25 cellular contexts compared by ENCODE assay signal in genomic region chr20:58697201-58697866, GRCh38. TPM values are rescaled to one million over a fixed set of nuclear protein-coding genes. Genes with fewer than 3 reads are reported as not detected.
DNase-seq lines count a peak whose midpoint lies in the region; ATAC-seq, FAIRE-seq and TF ChIP-seq lines count a peak whose summit lies in the region.
"Had no signal": no experiment of that assay in that cellular context is flagged by ENCODE, and none has a peak within 500 bp of the region (broad histone marks: within the 10 kb centered on the region; RNA-seq: fewer than 3 reads in every experiment).

No MANE protein-coding gene starts in this region.

- ATAC-seq in IMR-90 (ENCODE audit: low read depth), result no peak
- ATAC-seq in HG02970 (IDR thresholded peaks at IDR 0.05; ENCODE audit: low FRiP score, unreplicated experiment), result no peak
- ATAC-seq: activated CD4-positive, CD25-positive, alpha-beta regulatory T cell treated with anti-CD3 and anti-CD28 coated beads, Interleukin-2, amount 50 U/mL, for 24 hours; activated CD8-positive, alpha-beta T cell treated with anti-CD3 and anti-CD28 coated beads for 36 hours had no signal

- no TSS peak for BruUV-seq in IMR-90 (replicated peaks; lab: Mats Ljungman, UMichigan)

- H3K36me3 ChIP-seq in IMR-90 (ENCODE audit: control insufficient read depth, insufficient read depth, low read length) (peaks cover 30% of the 10 kb centered on the region), endodermal cell (ENCODE audit: control insufficient read depth, insufficient read depth, low read length) (peaks cover 27% of the 10 kb centered on the region), small intestine (ENCODE audit: control insufficient read depth in 2 of 2, insufficient read depth in 2 of 2, low read length in 2 of 2) (peaks cover 2 to 8% of the 10 kb centered on the region in 2 donors)

- H3K4me1 ChIP-seq in IMR-90 (ENCODE audit: control insufficient read depth, insufficient read depth, low read length), result peaks cover 14% of the 10 kb centered on the region
- H3K4me1 ChIP-seq in endodermal cell (ENCODE audit: control insufficient read depth, insufficient read depth, low read length), result no peaks in the 10 kb centered on the region
- H3K4me1 ChIP-seq in small intestine (ENCODE audit: control insufficient read depth in 2 of 2, insufficient read depth in 1 of 2, low read depth in 1 of 2, low read length in 1 of 2), result peaks cover 6 to 7% of the 10 kb centered on the region in 2 donors

- H3K14ac ChIP-seq in IMR-90 (replicated peaks; ENCODE audit: low read depth, low read length), result no peak overlapping the region

- H3K27me3 ChIP-seq in IMR-90 (ENCODE audit: control insufficient read depth, insufficient read depth, low read length), result no peaks in the 10 kb centered on the region
- H3K27me3 ChIP-seq in endodermal cell (ENCODE audit: control insufficient read depth, insufficient read depth, low read length, poor library complexity, severe bottlenecking), result no peaks in the 10 kb centered on the region
- no peaks in the 10 kb centered on the region for H3K27me3 ChIP-seq in small intestine (ENCODE audit: control insufficient read depth in 2 of 2, insufficient read depth in 2 of 2, low read length in 2 of 2)
- H3K27me3 ChIP-seq: ascending aorta had no signal

- no peak overlapping the region for H3K56ac ChIP-seq in IMR-90 (ENCODE audit: extremely low read depth, insufficient read depth, low read length)

- H3K27ac Mint-ChIP-seq in activated T-cell treated with anti-CD3 and anti-CD28 coated beads, Interleukin-2, amount 50 U/mL, for 24 hours, result no peak overlapping the region
- H3K27ac Mint-ChIP-seq in endodermal cell, result no peak overlapping the region
- H3K27ac Mint-ChIP-seq: activated CD8-positive, alpha-beta T cell treated with anti-CD3 and anti-CD28 coated beads for 36 hours; activated naive CD8-positive, alpha-beta T cell treated with anti-CD3 and anti-CD28 coated beads for 36 hours had no signal

- H3K23ac ChIP-seq in IMR-90 (ENCODE audit: low read depth, low read length), result no peak overlapping the region

- H3K4me3 ChIP-seq in IMR-90 (ENCODE audit: insufficient read depth, low read depth, low read length), result no peak overlapping the region
- H3K4me3 ChIP-seq in endodermal cell (ENCODE audit: low read length), result no peak overlapping the region
- no peak overlapping the region for H3K4me3 ChIP-seq in small intestine (ENCODE audit: low read depth in 1 of 2, low read length in 2 of 2)
- H3K4me3 ChIP-seq: ascending aorta, smooth muscle cell had no signal

- H4K5ac ChIP-seq in IMR-90 (ENCODE audit: low read depth, low read length), result no peak overlapping the region

- TF ChIP-seq CTCF in IMR-90 (conservative IDR thresholded peaks at IDR 0.05; ENCODE audit: low read depth, low read length) (no peak), endodermal cell (conservative IDR thresholded peaks at IDR 0.05) (no peak)

- H3K4me1 Mint-ChIP-seq in activated T-cell treated with anti-CD3 and anti-CD28 coated beads, Interleukin-2, amount 50 U/mL, for 24 hours (ENCODE audit: low read depth), result peaks cover 18% of the 10 kb centered on the region
- peaks cover 10% of the 10 kb centered on the region for H3K4me1 Mint-ChIP-seq in endodermal cell

- H3K27me3 Mint-ChIP-seq in activated T-cell treated with anti-CD3 and anti-CD28 coated beads, Interleukin-2, amount 50 U/mL, for 24 hours, result no peaks in the 10 kb centered on the region
- no peaks in the 10 kb centered on the region for H3K27me3 Mint-ChIP-seq in endodermal cell (ENCODE audit: insufficient read depth)
- H3K27me3 Mint-ChIP-seq: activated CD8-positive, alpha-beta T cell treated with anti-CD3 and anti-CD28 coated beads for 36 hours; activated naive CD8-positive, alpha-beta T cell treated with anti-CD3 and anti-CD28 coated beads for 36 hours had no signal

- no peak overlapping the region for H2BK15ac ChIP-seq in IMR-90 (ENCODE audit: low read depth, low read length)

- H2AK9ac ChIP-seq in IMR-90 (replicated peaks; ENCODE audit: low read depth, low read length, poor library complexity), result peak overlapping the region; percentile 0

- no peak overlapping the region for H4K8ac ChIP-seq in IMR-90 (ENCODE audit: low read depth in 2 of 2, low read length in 2 of 2)

- H2AK5ac ChIP-seq in IMR-90 (ENCODE audit: low read depth, low read length), result no peak overlapping the region

- dilution Hi-C loops in IMR-90 (cut with HindIII; ENCODE audit: low sequenced_read_pairs, unreplicated experiment), result no loop called here

- TF ChIP-seq POLR2A in IMR-90 (IDR thresholded peaks at IDR 0.05; ENCODE audit: low read depth, low read length), result no peak

- DNase-seq in activated T-cell treated with anti-CD3 and anti-CD28 coated beads, Interleukin-2, amount 50 U/mL, for 24 hours, result peak; percentile 25
- DNase-seq in activated T-cell treated with anti-CD3 and anti-CD28 coated beads, Interleukin-2, amount 50 U/mL, for 1 hour, result no peak
- DNase-seq in IMR-90 (no peak), endodermal cell (peak; percentile 37), small intestine (peak; percentile 84)
- DNase-seq in activated CD4-positive, CD25-positive, alpha-beta regulatory T cell (lab: John Stamatoyannopoulos, UW), result no peak
- DNase-seq in activated effector memory CD4-positive, alpha-beta T cell treated with anti-CD3 and anti-CD28 coated beads, Interleukin-2, amount 50 U/mL, for 16 hours, result no peak
- DNase-seq: activated CD8-positive, alpha-beta T cell treated with anti-CD3 and anti-CD28 coated beads for 36 hours; activated naive CD8-positive, alpha-beta T cell treated with anti-CD3 and anti-CD28 coated beads for 36 hours; caudate nucleus; glutamatergic neuron; kidney glomerular epithelial cell; NCI-H1092; NCI-H1930; NCI-H446; OCI-M1; SHP77 treated with DMSO at 0.1 percent for 48 hours; substantia nigra; SW 1271 had no signal

- no peak overlapping the region for H3K27ac ChIP-seq in IMR-90 (ENCODE audit: insufficient read depth, low read length)
- no peak overlapping the region for H3K27ac ChIP-seq in endodermal cell (ENCODE audit: low read depth, low read length)
- H3K27ac ChIP-seq in small intestine (ENCODE audit: low read depth in 1 of 2, low read length in 1 of 2), result no peak overlapping the region
- H3K27ac ChIP-seq: ascending aorta had no signal

- 87% methylated on average over 10 of the region's 21 CpGs; no CpG with 5 or more reads in 1 of the 2 experiments for WGBS in IMR-90 (ENCODE audit: extremely low coverage in 2 of 2, insufficient read length in 1 of 2), 2 experiments
- 95% methylated on average over 19 to 21 of the region's 21 CpGs for WGBS in endodermal cell (ENCODE audit: insufficient coverage in 1 of 2, insufficient read length in 1 of 2), 2 experiments
- 34 to 76% (median 46%) methylated on average over 21 of the region's 21 CpGs for WGBS in small intestine, 3 donors

- no peaks in the 10 kb centered on the region for H3K9me3 Mint-ChIP-seq in activated T-cell treated with anti-CD3 and anti-CD28 coated beads, Interleukin-2, amount 50 U/mL, for 24 hours
- no peaks in the 10 kb centered on the region for H3K9me3 Mint-ChIP-seq in endodermal cell
- H3K9me3 Mint-ChIP-seq: activated CD8-positive, alpha-beta T cell treated with anti-CD3 and anti-CD28 coated beads for 36 hours; activated naive CD8-positive, alpha-beta T cell treated with anti-CD3 and anti-CD28 coated beads for 36 hours had no signal

- CTCF ChIA-PET in IMR-90 (lab: Yijun Ruan, JAX), result no interaction called here

- H4K91ac ChIP-seq in IMR-90 (ENCODE audit: insufficient read depth, low read depth, low read length), result no peak overlapping the region

- H3K18ac ChIP-seq in IMR-90 (ENCODE audit: low read depth, low read length), result no peak overlapping the region

- H3K9me3 ChIP-seq in IMR-90 (ENCODE audit: control insufficient read depth, insufficient read depth, low read length) (no peaks in the 10 kb centered on the region), endodermal cell (ENCODE audit: control insufficient read depth, low read length) (no peaks in the 10 kb centered on the region), small intestine (ENCODE audit: control insufficient read depth, low read depth) (no peaks in the 10 kb centered on the region)
- H3K9me3 ChIP-seq: ascending aorta had no signal

- H4K20me1 ChIP-seq in IMR-90 (ENCODE audit: insufficient read depth, low read length), result no peaks in the 10 kb centered on the region

- H2BK120ac ChIP-seq in IMR-90 (ENCODE audit: low read depth, low read length), result no peak overlapping the region

- peaks cover 41% of the 10 kb centered on the region for H3K36me3 Mint-ChIP-seq in activated T-cell treated with anti-CD3 and anti-CD28 coated beads, Interleukin-2, amount 50 U/mL, for 24 hours (ENCODE audit: low read depth)
- H3K36me3 Mint-ChIP-seq in endodermal cell (ENCODE audit: low read depth), result peaks cover 29% of the 10 kb centered on the region
- H3K36me3 Mint-ChIP-seq: activated naive CD8-positive, alpha-beta T cell treated with anti-CD3 and anti-CD28 coated beads for 36 hours had no signal

- TF ChIP-seq RAD21 in IMR-90 (IDR thresholded peaks at IDR 0.05; ENCODE audit: low read length), result no peak

- no peak overlapping the region for H3K4ac ChIP-seq in IMR-90 (ENCODE audit: low read depth, low read length)

- no peak overlapping the region for H2BK5ac ChIP-seq in IMR-90 (ENCODE audit: low read depth, low read length, poor library complexity, severe bottlenecking)

- POLR2A ChIA-PET in IMR-90 (lab: Charles Lee; ENCODE audit: unreplicated experiment), result no interaction called here

- H3K4me2 ChIP-seq in IMR-90 (ENCODE audit: low read depth, low read length), result no peak overlapping the region
- H3K4me2 ChIP-seq: smooth muscle cell had no signal

- no peak overlapping the region for H2AFZ ChIP-seq in IMR-90 (replicated peaks; ENCODE audit: low read length, poor library complexity)

- H2BK20ac ChIP-seq in IMR-90 (ENCODE audit: low read depth, low read length), result no peak overlapping the region

- in situ Hi-C loops in IMR-90 (cut with MboI; ENCODE audit: low sequenced_read_pairs), result no loop called here

- no peak for FAIRE-seq in small intestine (lab: Jason Lieb, UNC)
- FAIRE-seq: H54, urothelium cell line had no signal

- intact Hi-C loops in IMR-90 (cut with micrococcal nuclease), result no loop called here

- H3K9ac ChIP-seq in IMR-90 (ENCODE audit: low read depth, low read length), result no peak overlapping the region
- H3K9ac ChIP-seq in endodermal cell (ENCODE audit: extremely low read depth, low read length, poor library complexity, severe bottlenecking), result no peak overlapping the region

- no peak overlapping the region for H3K4me3 Mint-ChIP-seq in activated T-cell treated with anti-CD3 and anti-CD28 coated beads, Interleukin-2, amount 50 U/mL, for 24 hours
- H3K4me3 Mint-ChIP-seq in endodermal cell, result no peak overlapping the region
- H3K4me3 Mint-ChIP-seq: activated CD8-positive, alpha-beta T cell treated with anti-CD3 and anti-CD28 coated beads for 36 hours; activated naive CD8-positive, alpha-beta T cell treated with anti-CD3 and anti-CD28 coated beads for 36 hours had no signal

- peaks cover 10% of the 10 kb centered on the region for H3K9me1 ChIP-seq in IMR-90 (ENCODE audit: insufficient read depth, low read length)

- H3K79me1 ChIP-seq in IMR-90 (ENCODE audit: low read depth in 1 of 2, low read length in 2 of 2), result peaks cover 6 to 21% of the 10 kb centered on the region in 2 experiments; a peak in 2 of 4 replicates

RNA-seq across cellular contexts. Expression of gene NPEPL1, which starts 4.7 kb away (rescaled TPM):
- total RNA-seq in IMR-90 (2012; rRNA removed) (6.3 and 7.2 TPM in 2 replicates), endodermal cell (10 to 100 TPM; 52.9 to 72.8 TPM)
- polyA plus RNA-seq in IMR-90 (2012; rRNA removed) (10.4 and 10.7 TPM in 2 replicates), small intestine (10 to 100 TPM; 16.5 to 29.7 (median 22.9) TPM)
- polyA plus RNA-seq in IMR-90 (2012; cell fraction: cytosol; rRNA removed), result 7.4 and 8.5 TPM in 2 replicates
- polyA plus RNA-seq in IMR-90 (2012; cell fraction: nucleus; rRNA removed; ENCODE audit: low replicate concordance), result 61.8 and 109 TPM in 2 replicates
- polyA plus RNA-seq in endodermal cell (2013, experiment 1 of 2), result 24.1 TPM
- polyA plus RNA-seq in endodermal cell (2013, experiment 2 of 2), result 22.4 TPM

RNA-seq across cellular contexts. Expression of gene STX16, which starts 46.3 kb away (rescaled TPM):
- total RNA-seq in IMR-90 (2012; rRNA removed) (26.9 and 29.4 TPM in 2 replicates), endodermal cell (100 to 1,000 TPM in 1 of 2 donors, 10 to 100 TPM in 1; 91.6 to 114 TPM)
- polyA plus RNA-seq in IMR-90 (2012; rRNA removed) (48.5 and 58.2 TPM in 2 replicates), small intestine (10 to 100 TPM; 17.3 to 39.8 (median 29.9) TPM)
- polyA plus RNA-seq in IMR-90 (2012; cell fraction: cytosol; rRNA removed), result 17.4 and 21.0 TPM in 2 replicates
- polyA plus RNA-seq in IMR-90 (2012; cell fraction: nucleus; rRNA removed; ENCODE audit: low replicate concordance), result 118 and 306 TPM in 2 replicates
- polyA plus RNA-seq in endodermal cell (2013, experiment 1 of 2), result 60.9 TPM
- 62.3 TPM for polyA plus RNA-seq in endodermal cell (2013, experiment 2 of 2)

Comparison
In these comparisons a context has a peak if more than half of its experiments do, and no peak if none do; other contexts are left out.
1. DNase-seq: peak in activated T-cell treated with anti-CD3 and anti-CD28 coated beads, Interleukin-2, amount 50 U/mL, for 24 hours (single experiment), endodermal cell (single experiment) and small intestine (single experiment); none in activated T-cell treated with anti-CD3 and anti-CD28 coated beads, Interleukin-2, amount 50 U/mL, for 1 hour (single experiment), IMR-90 (single experiment), activated CD4-positive, CD25-positive, alpha-beta regulatory T cell (0 of 4) and activated effector memory CD4-positive, alpha-beta T cell treated with anti-CD3 and anti-CD28 coated beads, Interleukin-2, amount 50 U/mL, for 16 hours (single experiment).